ENCODE assay signal across 8 cellular contexts in the genomic region with DNA sequence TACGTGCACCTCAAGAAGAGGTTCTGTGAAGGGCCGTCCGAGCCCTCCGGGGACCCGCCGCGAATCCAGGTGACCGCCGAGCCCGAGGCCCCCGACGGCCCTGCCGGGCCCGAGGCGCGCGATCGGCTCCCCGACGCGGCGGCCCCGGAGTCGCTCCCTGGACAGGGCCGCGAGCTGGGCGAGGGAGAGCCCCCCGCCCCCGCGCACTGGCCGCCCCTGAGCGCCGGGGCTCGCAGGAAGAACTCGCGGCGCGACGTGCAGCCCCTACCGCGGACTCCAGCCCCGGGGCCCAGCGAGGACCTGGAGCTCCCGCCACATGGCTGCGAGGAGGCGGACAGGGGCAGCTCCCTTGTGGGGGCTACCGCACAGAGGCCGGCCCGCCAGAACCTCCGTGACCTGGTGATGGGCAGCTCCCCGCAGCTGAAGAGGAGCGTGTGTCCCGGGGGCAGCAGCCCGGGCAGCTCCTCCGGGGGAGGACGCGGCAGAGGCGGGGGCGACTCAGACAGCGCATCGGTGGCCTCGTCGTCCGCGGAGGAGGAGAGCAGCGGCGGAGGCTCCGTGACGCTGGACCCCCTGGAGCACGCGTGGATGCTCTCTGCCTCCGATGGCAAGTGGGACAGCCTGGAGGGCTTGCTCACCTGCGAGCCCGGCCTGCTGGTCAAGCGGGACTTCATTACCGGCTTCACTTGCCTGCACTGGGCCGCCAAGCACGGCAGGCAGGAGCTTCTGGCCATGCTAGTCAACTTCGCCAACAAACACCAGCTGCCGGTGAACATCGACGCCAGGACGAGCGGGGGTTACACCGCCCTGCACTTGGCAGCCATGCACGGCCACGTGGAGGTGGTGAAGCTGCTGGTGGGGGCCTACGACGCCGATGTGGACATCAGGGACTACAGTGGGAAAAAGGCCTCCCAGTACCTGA. TPM values are rescaled to one million over a fixed set of nuclear protein-coding genes. Genes with fewer than 3 reads are reported as not detected.
A peak's percentile ranks its signal among the peaks of the same experiment; 100 is the strongest.
DNase-seq lines count a peak whose midpoint lies in the region; ATAC-seq and TF ChIP-seq lines count a peak whose summit lies in the region.

No MANE protein-coding gene starts in this region.

- CTCF ChIA-PET in activated naive CD4-positive, alpha-beta T cell treated with anti-CD3 and anti-CD28 coated beads for 36 hours (lab: Charles Lee), result interaction anchor here (0.8 to 1.1 kb wide), 2 partner anchors 48 to 102 kb away, joined by 4 read pairs; no protein-coding TSS in a partner anchor

- ATAC-seq in GM18907 (IDR thresholded peaks at IDR 0.05; ENCODE audit: unreplicated experiment) (no peak), HG03457 (IDR thresholded peaks at IDR 0.05; ENCODE audit: unreplicated experiment) (no peak)

- H3K36me3 Mint-ChIP-seq in activated naive CD4-positive, alpha-beta T cell treated with anti-CD3 and anti-CD28 coated beads for 36 hours (ENCODE audit: low read depth), result no peaks in the 10 kb centered on the region

- peaks cover 59% of the 10 kb centered on the region for H3K27me3 Mint-ChIP-seq in activated naive CD4-positive, alpha-beta T cell treated with anti-CD3 and anti-CD28 coated beads for 36 hours (ENCODE audit: low read depth)

- H3K27ac ChIP-seq in C4-2B, result peak overlapping the region; percentile 68
- peak overlapping the region; percentile 77 for H3K27ac ChIP-seq in HUES48 (ENCODE audit: low read depth, low read length)
- no peak overlapping the region for H3K27ac ChIP-seq in muscle layer of duodenum (ENCODE audit: low read length)

- peak overlapping the region; percentile 95 for H3K4me3 ChIP-seq in HUES48 (ENCODE audit: low read depth, low read length)
- H3K4me3 ChIP-seq in endocrine pancreas (ENCODE audit: control insufficient read depth, insufficient read depth, low read length), result no peak overlapping the region
- H3K4me3 ChIP-seq in muscle layer of duodenum (ENCODE audit: low read depth in 1 of 2, low read length in 2 of 2), result peak overlapping the region; percentile 61 to 77

- TF ChIP-seq POLR2A in erythroblast (IDR thresholded peaks at IDR 0.05; ENCODE audit: low read length), result no peak

- H3K9me3 Mint-ChIP-seq in activated naive CD4-positive, alpha-beta T cell treated with anti-CD3 and anti-CD28 coated beads for 36 hours, result no peaks in the 10 kb centered on the region

- DNase-seq in erythroblast (lab: John Stamatoyannopoulos, UW), result no peak
- DNase-seq in activated naive CD4-positive, alpha-beta T cell treated with anti-CD3 and anti-CD28 coated beads for 36 hours, result no peak

- H3K4me1 ChIP-seq in HUES48 (ENCODE audit: control insufficient read depth, insufficient read depth, low read length) (peaks cover 18% of the 10 kb centered on the region), endocrine pancreas (ENCODE audit: control insufficient read depth, insufficient read depth, low read length) (peaks cover 6% of the 10 kb centered on the region), muscle layer of duodenum (ENCODE audit: control insufficient read depth in 1 of 2, insufficient read depth in 2 of 2, low read length in 2 of 2) (peaks cover 14 to 36% of the 10 kb centered on the region in 2 donors)

- intact Hi-C loops in activated naive CD4-positive, alpha-beta T cell treated with anti-CD3 and anti-CD28 coated beads for 36 hours (cut with micrococcal nuclease), result loop anchor here (1.0 to 10.0 kb wide), 6 partner anchors 70 to 900 kb away; a partner anchor contains a TSS

- H3K36me3 ChIP-seq in HUES48 (ENCODE audit: control insufficient read depth, insufficient read depth, low read length) (no peaks in the 10 kb centered on the region), endocrine pancreas (ENCODE audit: control insufficient read depth, insufficient read depth, low read length) (no peaks in the 10 kb centered on the region), muscle layer of duodenum (ENCODE audit: control insufficient read depth in 1 of 2, insufficient read depth in 2 of 2, low read length in 2 of 2) (no peaks in the 10 kb centered on the region)

- no peak overlapping the region for H3K27ac Mint-ChIP-seq in activated naive CD4-positive, alpha-beta T cell treated with anti-CD3 and anti-CD28 coated beads for 36 hours

- H3K4me3 Mint-ChIP-seq in activated naive CD4-positive, alpha-beta T cell treated with anti-CD3 and anti-CD28 coated beads for 36 hours, result no peak overlapping the region

- H3K9ac ChIP-seq in HUES48 (ENCODE audit: low read depth, low read length), result peak overlapping the region; percentile 53
- peak overlapping the region; percentile 48 for H3K9ac ChIP-seq in endocrine pancreas (ENCODE audit: control insufficient read depth, insufficient read depth, low read length)

- H3K27me3 ChIP-seq in HUES48 (ENCODE audit: control insufficient read depth, insufficient read depth, low read length) (peaks cover 19% of the 10 kb centered on the region), endocrine pancreas (ENCODE audit: control insufficient read depth, insufficient read depth, low read length) (no peaks in the 10 kb centered on the region), muscle layer of duodenum (ENCODE audit: low read depth, low read length) (no peaks in the 10 kb centered on the region)

- H3K9me3 ChIP-seq in HUES48 (ENCODE audit: control insufficient read depth, insufficient read depth, low read length) (no peaks in the 10 kb centered on the region), endocrine pancreas (ENCODE audit: control insufficient read depth, low read length) (no peaks in the 10 kb centered on the region), muscle layer of duodenum (ENCODE audit: control insufficient read depth in 1 of 2, low read length in 2 of 2) (no peaks in the 10 kb centered on the region)

- H3K4me1 Mint-ChIP-seq in activated naive CD4-positive, alpha-beta T cell treated with anti-CD3 and anti-CD28 coated beads for 36 hours (ENCODE audit: low read depth), result peaks cover 13% of the 10 kb centered on the region

- no peak for TF ChIP-seq CTCF in C4-2B (conservative IDR thresholded peaks at IDR 0.05)

RNA-seq across cellular contexts. Expression of a gene that starts 0.8 kb away (rescaled TPM):
- total RNA-seq in activated naive CD4-positive, alpha-beta T cell treated with anti-CD3 and anti-CD28 coated beads for 36 hours, result under 1 TPM; 0.38 to 0.44 TPM

RNA-seq across cellular contexts. Expression of a gene that starts 1.2 kb away (rescaled TPM):
- 1 to 10 TPM; 2.3 to 2.7 TPM for total RNA-seq in activated naive CD4-positive, alpha-beta T cell treated with anti-CD3 and anti-CD28 coated beads for 36 hours
